ENCODE assay signal across 2 cellular contexts in genomic region chr2:241880311-241881073, GRCh38.
TF ChIP-seq lines count a peak whose summit lies in the region.

No MANE protein-coding gene starts in this region.

TF ChIP-seq in SK-N-SH, 30 proteins besides CTCF, POLR2A, EP300 and RAD21 (continued from another document):
- TF ChIP-seq JUND (IDR thresholded peaks at IDR 0.05): no peak
- no peak for TF ChIP-seq POLR2AphosphoS5 (IDR thresholded peaks at IDR 0.05; ENCODE audit: low read depth, low read length)
- no peak for TF ChIP-seq USF2 (IDR thresholded peaks at IDR 0.05; ENCODE audit: borderline replicate concordance, low read depth, low read length)
- no peak for TF ChIP-seq NRF1 (IDR thresholded peaks at IDR 0.05; ENCODE audit: low read depth, low read length)

TF ChIP-seq in SK-N-SH treated with all-trans-retinoic acid at 6 μM for 48 hours, 23 proteins besides CTCF, POLR2A, EP300 and RAD21:
- TF ChIP-seq POU6F1 (CRISPR knock-in tag; IDR thresholded peaks at IDR 0.05; ENCODE audit: borderline replicate concordance, low read depth) (no peak), GLIS3 (CRISPR knock-in tag; IDR thresholded peaks at IDR 0.05) (no peak), ZNF70 (CRISPR knock-in tag; IDR thresholded peaks at IDR 0.05) (no peak), RARB (CRISPR knock-in tag; IDR thresholded peaks at IDR 0.05) (no peak), CSRNP3 (CRISPR knock-in tag; IDR thresholded peaks at IDR 0.05) (no peak), SNAI2 (CRISPR knock-in tag; IDR thresholded peaks at IDR 0.05) (no peak), TCF4 (CRISPR knock-in tag; IDR thresholded peaks at IDR 0.05; ENCODE audit: borderline replicate concordance) (no peak), TOX (CRISPR knock-in tag; IDR thresholded peaks at IDR 0.05; ENCODE audit: borderline replicate concordance) (no peak), CREB5 (CRISPR knock-in tag; IDR thresholded peaks at IDR 0.05; ENCODE audit: low read depth) (no peak), ZFP30 (CRISPR knock-in tag; IDR thresholded peaks at IDR 0.05) (no peak), ESRRG (CRISPR knock-in tag; IDR thresholded peaks at IDR 0.05) (no peak), OSR1 (CRISPR knock-in tag; IDR thresholded peaks at IDR 0.05) (no peak), ZFP3 (CRISPR knock-in tag; IDR thresholded peaks at IDR 0.05) (no peak), ISL1 (CRISPR knock-in tag; IDR thresholded peaks at IDR 0.05) (no peak), PATZ1 (CRISPR knock-in tag; IDR thresholded peaks at IDR 0.05; ENCODE audit: borderline replicate concordance) (no peak), ZC3H10 (CRISPR knock-in tag; IDR thresholded peaks at IDR 0.05) (no peak), CSDC2 (CRISPR knock-in tag; IDR thresholded peaks at IDR 0.05) (no peak), PPARA (CRISPR knock-in tag; IDR thresholded peaks at IDR 0.05; ENCODE audit: borderline replicate concordance) (no peak), ZNF565 (CRISPR knock-in tag; conservative IDR thresholded peaks at IDR 0.05; ENCODE audit: low read depth) (no peak), TSHZ2 (CRISPR knock-in tag; IDR thresholded peaks at IDR 0.05) (no peak)
TF ChIP-seq in SK-N-SH treated with all-trans-retinoic acid at 6 μM for 48 hours: peak in this region for 0.
